Comparison of ENCODE assay signal across 22 cellular contexts in genomic region chr2:67666386-67667053, GRCh38.
DNase-seq lines count a peak whose midpoint lies in the region; ATAC-seq and TF ChIP-seq lines count a peak whose summit lies in the region.
"Had no signal": no experiment of that assay in that cellular context is flagged by ENCODE, and none has a peak within 500 bp of the region (broad histone marks: within the 10 kb centered on the region; RNA-seq: fewer than 3 reads in every experiment).

No MANE protein-coding gene starts in this region.

- H3K27ac Mint-ChIP-seq in type B pancreatic cell, result peak overlapping the region; percentile 9
- H3K27ac Mint-ChIP-seq in activated CD8-positive, alpha-beta T cell treated with anti-CD3 and anti-CD28 coated beads, Interleukin-2, amount 10 ng/mL, durations not matched to agents 7 days and 5 days, result no peak overlapping the region
- H3K27ac Mint-ChIP-seq: B cell had no signal

- H3K36me3 Mint-ChIP-seq in type B pancreatic cell, result peaks cover 4% of the 10 kb centered on the region
- H3K36me3 Mint-ChIP-seq in activated CD8-positive, alpha-beta T cell treated with anti-CD3 and anti-CD28 coated beads, Interleukin-2, amount 10 ng/mL, durations not matched to agents 7 days and 5 days (ENCODE audit: low read depth), result no peaks in the 10 kb centered on the region

- H3K4me1 Mint-ChIP-seq in type B pancreatic cell (ENCODE audit: unreplicated experiment), result peaks cover 9% of the 10 kb centered on the region
- H3K4me1 Mint-ChIP-seq in activated CD8-positive, alpha-beta T cell treated with anti-CD3 and anti-CD28 coated beads, Interleukin-2, amount 10 ng/mL, durations not matched to agents 7 days and 5 days (ENCODE audit: low read depth), result no peaks in the 10 kb centered on the region
- H3K4me1 Mint-ChIP-seq: B cell had no signal

- POLR2A ChIA-PET in activated CD8-positive, alpha-beta T cell treated with anti-CD3 and anti-CD28 coated beads, Interleukin-2, amount 10 ng/mL, durations not matched to agents 7 days and 5 days (lab: Charles Lee), result no interaction called here

- peaks cover 6% of the 10 kb centered on the region for H3K27me3 Mint-ChIP-seq in type B pancreatic cell
- no peaks in the 10 kb centered on the region for H3K27me3 Mint-ChIP-seq in activated CD8-positive, alpha-beta T cell treated with anti-CD3 and anti-CD28 coated beads, Interleukin-2, amount 10 ng/mL, durations not matched to agents 7 days and 5 days (ENCODE audit: low read depth)

- H3K9me3 ChIP-seq in ascending aorta (no peaks in the 10 kb centered on the region), osteoblast (ENCODE audit: low read depth, low read length) (no peaks in the 10 kb centered on the region)
- H3K9me3 ChIP-seq: Caco-2, neutrophil, testis had no signal

- no peaks in the 10 kb centered on the region for H4K20me1 ChIP-seq in osteoblast (ENCODE audit: insufficient read depth, low read length)

- no peaks in the 10 kb centered on the region for H3K79me2 ChIP-seq in osteoblast (ENCODE audit: insufficient read depth, low read length)

- H3K36me3 ChIP-seq in ascending aorta (no peaks in the 10 kb centered on the region), osteoblast (ENCODE audit: insufficient read depth, low read length) (no peaks in the 10 kb centered on the region)
- H3K36me3 ChIP-seq: neutrophil had no signal

- peak overlapping the region; percentile 37 for H3K4me3 Mint-ChIP-seq in type B pancreatic cell
- H3K4me3 Mint-ChIP-seq in activated CD8-positive, alpha-beta T cell treated with anti-CD3 and anti-CD28 coated beads, Interleukin-2, amount 10 ng/mL, durations not matched to agents 7 days and 5 days, result no peak overlapping the region
- H3K4me3 Mint-ChIP-seq: B cell had no signal

- H3K4me3 ChIP-seq in ascending aorta (no peak overlapping the region), fibroblast of villous mesenchyme (ENCODE audit: low read depth, low read length) (no peak overlapping the region), osteoblast (ENCODE audit: insufficient read depth, low read length) (no peak overlapping the region)
- H3K4me3 ChIP-seq: testis had no signal

- TF ChIP-seq CTCF in ascending aorta (IDR thresholded peaks at IDR 0.05) (no peak), fibroblast of villous mesenchyme (IDR thresholded peaks at IDR 0.05; ENCODE audit: insufficient read depth, low read depth, low read length) (no peak), osteoblast (IDR thresholded peaks at IDR 0.05; ENCODE audit: extremely low read depth, low read depth, low read length) (no peak), type B pancreatic cell (conservative IDR thresholded peaks at IDR 0.05) (no peak)

- CTCF ChIA-PET in activated CD8-positive, alpha-beta T cell treated with anti-CD3 and anti-CD28 coated beads, Interleukin-2, amount 10 ng/mL, durations not matched to agents 7 days and 5 days (lab: Charles Lee), result no interaction called here

- H2AFZ ChIP-seq in osteoblast (ENCODE audit: low read length), result peak overlapping the region; percentile 8

- DNase-seq in ascending aorta (ENCODE audit: low spot score in 2 of 2), result peak in 1 of 2 donors; percentile 76
- peak; percentile 80 for DNase-seq in fibroblast of villous mesenchyme (ENCODE audit: low read depth)
- DNase-seq in osteoblast (ENCODE audit: insufficient read length, low spot score, missing footprints), result no peak
- DNase-seq in type B pancreatic cell (ENCODE audit: extremely low spot score, unreplicated experiment), result no peak
- no peak for DNase-seq in activated CD8-positive, alpha-beta T cell treated with anti-CD3 and anti-CD28 coated beads, Interleukin-2, amount 10 ng/mL, durations not matched to agents 7 days and 5 days
- DNase-seq: activated CD4-positive, alpha-beta T cell treated with anti-CD3 and anti-CD28 coated beads for 48 hours; activated naive CD4-positive, alpha-beta T cell; Caco-2; head of caudate nucleus; KBM-7; NCI-H1048; NCI-H2107; NCI-H774; stimulated activated CD4-positive, alpha-beta T cell treated with anti-CD3 and anti-CD28 coated beads, Interleukin-4, amount 100 ng/mL, for 24 hours; stimulated activated CD8-positive, alpha-beta memory T cell treated with anti-CD3 and anti-CD28 coated beads, Interleukin-4, amount 100 ng/mL, for 48 hours; testis had no signal

- no peaks in the 10 kb centered on the region for H3K27me3 ChIP-seq in ascending aorta
- peaks cover 6% of the 10 kb centered on the region for H3K27me3 ChIP-seq in osteoblast (ENCODE audit: insufficient read depth, low read length)
- H3K27me3 ChIP-seq: neutrophil, testis had no signal

- H3K9me3 Mint-ChIP-seq in type B pancreatic cell, result peaks cover 5% of the 10 kb centered on the region
- no peaks in the 10 kb centered on the region for H3K9me3 Mint-ChIP-seq in activated CD8-positive, alpha-beta T cell treated with anti-CD3 and anti-CD28 coated beads, Interleukin-2, amount 10 ng/mL, durations not matched to agents 7 days and 5 days (ENCODE audit: insufficient read depth)

- H3K27ac ChIP-seq in ascending aorta (peak overlapping the region; percentile 73 to 78), osteoblast (ENCODE audit: low read depth, low read length) (no peak overlapping the region)
- H3K27ac ChIP-seq: epithelial cell of prostate, HL-60, neutrophil, testis had no signal

- no peak overlapping the region for H3K4me2 ChIP-seq in osteoblast (ENCODE audit: insufficient read depth, low read length)

- intact Hi-C loops in ascending aorta (cut with DNase I), result loop anchor here (10.0 kb wide), 2 partner anchors 272 to 832 kb away; partner anchors contain the start of gene ETAA1

- H3K4me1 ChIP-seq in ascending aorta (peaks cover 0 to 23% of the 10 kb centered on the region in 2 donors), osteoblast (ENCODE audit: insufficient read depth, low read length) (no peaks in the 10 kb centered on the region)
- H3K4me1 ChIP-seq: Caco-2, testis had no signal

- ATAC-seq in HG03439 (IDR thresholded peaks at IDR 0.05; ENCODE audit: unreplicated experiment) (no peak), GM18520 (IDR thresholded peaks at IDR 0.05; ENCODE audit: unreplicated experiment) (no peak)
- ATAC-seq in activated CD8-positive, alpha-beta T cell treated with anti-CD3 and anti-CD28 coated beads, Interleukin-2, amount 10 ng/mL, durations not matched to agents 7 days and 5 days, result no peak
